ENCODE assay signal across 10 cellular contexts in genomic region chr6:132085731-132086130, GRCh38.
DNase-seq lines count a peak whose midpoint lies in the region; ATAC-seq, FAIRE-seq and TF ChIP-seq lines count a peak whose summit lies in the region.
"Had no signal": no experiment of that assay in that cellular context is flagged by ENCODE, and none has a peak within 500 bp of the region (broad histone marks: within the 10 kb centered on the region; RNA-seq: fewer than 3 reads in every experiment).

No MANE protein-coding gene starts in this region.

- no peak for TF ChIP-seq CTCF in GM12865 (IDR thresholded peaks at IDR 0.05; ENCODE audit: insufficient read depth, low read depth, low read length, missing control alignments)
- TF ChIP-seq CTCF in H1 (IDR thresholded peaks at IDR 0.05; ENCODE audit: control extremely low read depth in 1 of 3, insufficient read depth in 1 of 3, low read depth in 1 of 3, low read length in 3 of 3) = no peak

- H3K27me3 ChIP-seq in H1 (replicated peaks in 1 of 4; ENCODE audit: control insufficient read depth in 3 of 4, extremely low read depth in 1 of 4, insufficient read depth in 3 of 4, low read length in 3 of 4) = no peaks in the 10 kb centered on the region
- H3K27me3 ChIP-seq in trophoblast cell (ENCODE audit: insufficient read depth, low read length) = no peaks in the 10 kb centered on the region

- no peak for TF ChIP-seq EP300 in H1 (IDR thresholded peaks at IDR 0.05; ENCODE audit: borderline replicate concordance in 1 of 2, low read depth in 2 of 2, low read length in 2 of 2)

- no peaks in the 10 kb centered on the region for H4K20me1 ChIP-seq in H1 (replicated peaks in 1 of 2; ENCODE audit: control insufficient read depth in 1 of 2, insufficient read depth in 2 of 2, low read length in 2 of 2)

- no peak overlapping the region for H2BK15ac ChIP-seq in H1 (ENCODE audit: low read length)

- H3K56ac ChIP-seq in H1 (replicated peaks; ENCODE audit: insufficient read length, low read depth, low read length) = no peak overlapping the region

- H3K4ac ChIP-seq in H1 (replicated peaks; ENCODE audit: insufficient read length, low read depth, low read length) (no peak overlapping the region), trophoblast cell (ENCODE audit: low read depth, low read length) (no peak overlapping the region)

- no peak for TF ChIP-seq POLR2A in H1 (IDR thresholded peaks at IDR 0.05; ENCODE audit: control extremely low read depth in 1 of 2, low read depth in 2 of 2, low read length in 2 of 2)

- no peak overlapping the region for H4K12ac ChIP-seq in trophoblast cell (ENCODE audit: low read depth, low read length)

- H3K4me1 ChIP-seq in H1 (replicated peaks in 1 of 4; ENCODE audit: control insufficient read depth in 3 of 4, insufficient read depth in 4 of 4, low read length in 3 of 4) (peaks cover 0 to 10% (median 1%) of the 10 kb centered on the region in 4 experiments; a peak in 4 of 7 replicates), trophoblast cell (ENCODE audit: control insufficient read depth in 1 of 2, insufficient read depth in 2 of 2, low read length in 2 of 2) (peaks cover 5 to 11% of the 10 kb centered on the region in 2 experiments)

- H2BK12ac ChIP-seq in H1 (ENCODE audit: low read depth, low read length) = no peak overlapping the region; the same call in 1 of the 2 replicates
- peak overlapping the region; percentile 37 for H2BK12ac ChIP-seq in trophoblast cell (ENCODE audit: low read length)

- no peak overlapping the region for H3K27ac ChIP-seq in H1 (ENCODE audit: low read depth, low read length)
- peak overlapping the region; percentile 95 for H3K27ac ChIP-seq in trophoblast cell (ENCODE audit: low read depth, low read length)

- H4K8ac ChIP-seq in H1 (ENCODE audit: extremely low read depth, insufficient read depth, low read length) (no peak overlapping the region), trophoblast cell (ENCODE audit: low read depth, low read length) (peak overlapping the region; percentile 22)

- H3K36me3 ChIP-seq in H1 (ENCODE audit: control insufficient read depth in 2 of 4, insufficient read depth in 4 of 4, low read length in 3 of 4) = no peaks in the 10 kb centered on the region
- H3K36me3 ChIP-seq in trophoblast cell (ENCODE audit: control insufficient read depth in 1 of 2, insufficient read depth in 2 of 2, low read length in 2 of 2) = no peaks in the 10 kb centered on the region

- no peak overlapping the region for H3K23ac ChIP-seq in H1 (ENCODE audit: insufficient read length)
- no peak overlapping the region for H3K23ac ChIP-seq in trophoblast cell (ENCODE audit: low read length)

- H2AFZ ChIP-seq in H1 (ENCODE audit: low read length) (0 out of 2 replicates have a peak overlapping the region, but pooled peaks have one; percentile 13), trophoblast cell (ENCODE audit: insufficient read depth, low read length, poor library complexity) (no peak overlapping the region)

- H3K79me2 ChIP-seq in H1 (ENCODE audit: control insufficient read depth in 1 of 2, insufficient read depth in 2 of 2, low read length in 2 of 2) = no peaks in the 10 kb centered on the region
- H3K79me2 ChIP-seq in trophoblast cell (ENCODE audit: control insufficient read depth, insufficient read depth, low read length, poor library complexity) = no peaks in the 10 kb centered on the region

- H3K23me2 ChIP-seq in H1 (ENCODE audit: low read depth, low read length) = no peaks in the 10 kb centered on the region

- H3K18ac ChIP-seq in H1 (ENCODE audit: extremely low read depth, low read length) (no peak overlapping the region), trophoblast cell (ENCODE audit: low read length) (no peak overlapping the region)

- H2BK5ac ChIP-seq in H1 (ENCODE audit: low read depth, low read length) (no peak overlapping the region), trophoblast cell (ENCODE audit: low read depth, low read length, poor library complexity) (peak overlapping the region; percentile 71)

- H3K9ac ChIP-seq in H1 (replicated peaks in 1 of 4; ENCODE audit: extremely low read depth in 1 of 4, low read depth in 3 of 4, low read length in 3 of 4) (no peak overlapping the region), trophoblast cell (ENCODE audit: low read length) (no peak overlapping the region)

- H2BK20ac ChIP-seq in H1 (ENCODE audit: low read length) = no peak overlapping the region

- no peak overlapping the region for H2AK5ac ChIP-seq in H1 (ENCODE audit: low read depth, low read length)
- H2AK5ac ChIP-seq in trophoblast cell (ENCODE audit: low read length) = peak overlapping the region; percentile 44

- DNase-seq in GM12865 (ENCODE audit: low read depth) (peak; percentile 6), H1 (ENCODE audit: low read depth in 1 of 2, low spot score in 2 of 2) (no peak), trophoblast cell (peak in 1 of 2 donors; percentile 2), NCI-H187 treated with DMSO at 0.1 percent for 48 hours (lab: John Stamatoyannopoulos, UW) (no peak), NCI-H510A treated with DMSO at 0.1 percent for 48 hours (lab: John Stamatoyannopoulos, UW) (no peak), T-helper 9 cell (no peak)
- DNase-seq: CD4-positive, alpha-beta T cell; NCI-H1105 had no signal

- H3K4me2 ChIP-seq in H1 (ENCODE audit: insufficient read depth in 1 of 2, low read depth in 2 of 2, low read length in 2 of 2) = no peak overlapping the region
- H3K4me2 ChIP-seq in trophoblast cell (ENCODE audit: low read length) = no peak overlapping the region

- no peak overlapping the region for H4K5ac ChIP-seq in H1 (ENCODE audit: insufficient read length, low read depth, low read length)

- POLR2A ChIA-PET in H1 (lab: Charles Lee; ENCODE audit: partially characterized antibody) = interaction anchor here (3.1 kb wide), 1 partner anchor 135 kb away, joined by 10 read pairs; the partner anchor contains the start of gene CCN2

- H3K14ac ChIP-seq in H1 (ENCODE audit: insufficient read length) (no peak overlapping the region), trophoblast cell (ENCODE audit: low read length) (peak overlapping the region; percentile 55)

- WGBS in H1 (ENCODE audit: extremely low coverage in 1 of 2, insufficient coverage in 1 of 2, insufficient read length in 1 of 2, insufficient replicate concordance in 2 of 2, low coverage in 1 of 2, low lambda C conversion rate in 2 of 2, missing lambda C conversion rate in 1 of 2), 2 experiments = 89% methylated on average over 5 of the region's 5 CpGs; no CpG with 5 or more reads in 1 of the 2 experiments
- 100% methylated on average over 1 of the region's 5 CpGs for WGBS in trophoblast cell (ENCODE audit: extremely low coverage, insufficient coverage, insufficient read length)

- H3K4me3 ChIP-seq in GM12865 (ENCODE audit: low read depth, low read length) = no peak overlapping the region
- H3K4me3 ChIP-seq in H1 (ENCODE audit: extremely low read depth in 1 of 4, insufficient read depth in 2 of 4, low read depth in 3 of 4, low read length in 4 of 4) = no peak overlapping the region
- H3K4me3 ChIP-seq in trophoblast cell (ENCODE audit: low read depth, low read length) = no peak overlapping the region

- H3K9me3 ChIP-seq in H1 (ENCODE audit: insufficient read depth in 2 of 2, low read depth in 1 of 2, low read length in 1 of 2) (no peaks in the 10 kb centered on the region), trophoblast cell (ENCODE audit: insufficient read depth, low read depth, low read length) (no peaks in the 10 kb centered on the region)

- no peak overlapping the region for H4K91ac ChIP-seq in H1 (replicated peaks; ENCODE audit: insufficient read length, low read length)
- H4K91ac ChIP-seq in trophoblast cell (ENCODE audit: low read depth, low read length) = peak overlapping the region; percentile 55

- H3K79me1 ChIP-seq in H1 (ENCODE audit: low read depth, low read length) (no peaks in the 10 kb centered on the region), trophoblast cell (ENCODE audit: low read length) (peaks cover 13% of the 10 kb centered on the region)

- CTCF ChIA-PET in H1 (lab: Charles Lee; ENCODE audit: partially characterized antibody) = interaction anchor here (0.6 to 0.9 kb wide), 2 partner anchors 11 to 19 kb away, joined by 3 read pairs; no protein-coding TSS in a partner anchor

- H2BK120ac ChIP-seq in H1 (replicated peaks; ENCODE audit: low read depth, low read length) (no peak overlapping the region), trophoblast cell (ENCODE audit: insufficient read depth, low read length, poor library complexity) (peak overlapping the region; percentile 82)

- no peak for FAIRE-seq in H1 (lab: Jason Lieb, UNC)

- peak; percentile 10 for ATAC-seq in HG03442 (IDR thresholded peaks at IDR 0.05; ENCODE audit: unreplicated experiment)
- ATAC-seq in HG03097 (IDR thresholded peaks at IDR 0.05; ENCODE audit: low FRiP score, unreplicated experiment) = no peak

- TF ChIP-seq RAD21 in H1 (IDR thresholded peaks at IDR 0.05 in 1 of 2, conservative IDR thresholded peaks at IDR 0.05 in 1 of 2; ENCODE audit: low read depth in 2 of 2, low read length in 2 of 2) = no peak

TF ChIP-seq in H1, 55 proteins besides CTCF, POLR2A, EP300 and RAD21 (continues in another document):
- no peak for TF ChIP-seq KDM5A (IDR thresholded peaks at IDR 0.05; ENCODE audit: low read length)
- TF ChIP-seq SUZ12 (IDR thresholded peaks at IDR 0.05; ENCODE audit: low read length) = no peak
